ENCODE assay signal across 21 cellular contexts in genomic region chr13:109770436-109770835, GRCh38.
"Had no signal": no experiment of that assay in that cellular context is flagged by ENCODE, and none has a peak within 500 bp of the region (broad histone marks: within the 10 kb centered on the region; RNA-seq: fewer than 3 reads in every experiment).

No MANE protein-coding gene starts in this region.

- H3K4me3 Mint-ChIP-seq: natural killer cell had no signal

- ATAC-seq: left ventricle myocardium superior, natural killer cell, sciatic nerve had no signal

- H3K9me3 ChIP-seq: esophagus squamous epithelium, lower lobe of right lung, thoracic aorta, tibial nerve, vagina had no signal

- H3K4me1 ChIP-seq: parathyroid adenoma had no signal

- H3K79me2 ChIP-seq: parathyroid adenoma had no signal

- H2AFZ ChIP-seq: parathyroid adenoma had no signal

- H3K4me2 ChIP-seq: smooth muscle cell had no signal

- H3K27ac Mint-ChIP-seq: natural killer cell, progenitor cell of endocrine pancreas had no signal

- H3K4me3 ChIP-seq: coronary artery, esophagus squamous epithelium, lower lobe of right lung, smooth muscle cell, thoracic aorta, tibial nerve, vagina had no signal

- H3K27me3 ChIP-seq: esophagus squamous epithelium, tibial nerve, vagina had no signal

- H3K9me3 Mint-ChIP-seq: natural killer cell had no signal

- H3K36me3 Mint-ChIP-seq: natural killer cell had no signal

- H3K27me3 Mint-ChIP-seq: progenitor cell of endocrine pancreas had no signal

- H3K9ac ChIP-seq: parathyroid adenoma had no signal

- DNase-seq: dermis blood vessel endothelial cell; effector memory CD4-positive, alpha-beta T cell; esophagus squamous epithelium; foreskin melanocyte; hypothalamus; left ventricle myocardium superior; lower lobe of right lung; natural killer cell; stimulated activated CD4-positive, alpha-beta T cell treated with anti-CD3 and anti-CD28 coated beads, Interleukin-12 subunit alpha, Interleukin-12 subunit beta, amount 100 ng/mL, for 4 hours; stimulated activated CD4-positive, alpha-beta T cell treated with anti-CD3 and anti-CD28 coated beads, Interleukin-1b, Interleukin-23, amount 100 ng/mL, for 48 hours; stimulated activated CD4-positive, alpha-beta T cell treated with anti-CD3 and anti-CD28 coated beads, Interleukin-4, amount 100 ng/mL, for 1 hour; stimulated activated CD8-positive, alpha-beta memory T cell treated with anti-CD3 and anti-CD28 coated beads, Interleukin-4, amount 100 ng/mL, for 48 hours; stimulated activated naive CD4-positive, alpha-beta T cell had no signal

- H3K27ac ChIP-seq: coronary artery, esophagus squamous epithelium, lower lobe of right lung, parathyroid adenoma, thoracic aorta, tibial nerve, vagina had no signal
